Comparison of ENCODE assay signal across 3 cellular contexts in genomic region chr1:165234149-165234548, GRCh38.
TF ChIP-seq lines count a peak whose summit lies in the region.

No MANE protein-coding gene starts in this region.

TF ChIP-seq in liver, 16 proteins besides CTCF, POLR2A, EP300 and RAD21:
- TF ChIP-seq ATF3 (IDR thresholded peaks at IDR 0.05) (peak; percentile 44), EGR1 (IDR thresholded peaks at IDR 0.05; ENCODE audit: low read depth in 2 of 2) (no peak), HNF4G (IDR thresholded peaks at IDR 0.05) (peak; percentile 57), TAF1 (conservative IDR thresholded peaks at IDR 0.05) (no peak), ZBTB33 (IDR thresholded peaks at IDR 0.05) (peak; percentile 19), SP1 (IDR thresholded peaks at IDR 0.05) (peak; percentile 67), YY1 (IDR thresholded peaks at IDR 0.05) (peak; percentile 51), REST (IDR thresholded peaks at IDR 0.05) (peak; percentile 60), FOXA2 (IDR thresholded peaks at IDR 0.05) (peak; percentile 30), JUND (IDR thresholded peaks at IDR 0.05) (peak; percentile 61 to 70), FOXA1 (IDR thresholded peaks at IDR 0.05) (no peak), MAX (IDR thresholded peaks at IDR 0.05) (peak; percentile 41), HNF4A (conservative IDR thresholded peaks at IDR 0.05) (peak; percentile 82 to 86), RXRA (IDR thresholded peaks at IDR 0.05) (peak; percentile 73 to 83), NR2F2 (IDR thresholded peaks at IDR 0.05) (no peak), GABPA (IDR thresholded peaks at IDR 0.05 in 1 of 2, conservative IDR thresholded peaks at IDR 0.05 in 1 of 2) (no peak)

TF ChIP-seq in HepG2, 621 proteins besides CTCF, POLR2A, EP300 and RAD21:
- TF ChIP-seq FOXP4 (CRISPR knock-in tag; IDR thresholded peaks at IDR 0.05) (no peak), SMARCC2 (IDR thresholded peaks at IDR 0.05) (no peak), ZNF225 (CRISPR knock-in tag; IDR thresholded peaks at IDR 0.05) (no peak), ZNF720 (CRISPR knock-in tag; IDR thresholded peaks at IDR 0.05) (no peak), TCF7 (IDR thresholded peaks at IDR 0.05; ENCODE audit: low read depth) (no peak), CCDC6 (CRISPR knock-in tag; IDR thresholded peaks at IDR 0.05) (no peak), PAWR (CRISPR knock-in tag; IDR thresholded peaks at IDR 0.05; ENCODE audit: borderline replicate concordance) (no peak), ZSCAN20 (CRISPR knock-in tag; IDR thresholded peaks at IDR 0.05; ENCODE audit: borderline replicate concordance) (no peak), GZF1 (CRISPR knock-in tag; IDR thresholded peaks at IDR 0.05) (no peak), ATF4 (CRISPR knock-in tag; IDR thresholded peaks at IDR 0.05) (no peak)

TF ChIP-seq in H1, 55 proteins besides CTCF, POLR2A, EP300 and RAD21:
- TF ChIP-seq JUN (IDR thresholded peaks at IDR 0.05; ENCODE audit: low read depth, low read length) = no peak
- no peak for TF ChIP-seq SP1 (IDR thresholded peaks at IDR 0.05; ENCODE audit: low read depth, low read length)
- TF ChIP-seq SIRT6 (IDR thresholded peaks at IDR 0.05; ENCODE audit: low read length) = no peak
- TF ChIP-seq BRCA1 (IDR thresholded peaks at IDR 0.05; ENCODE audit: low read depth, low read length) = no peak
- no peak for TF ChIP-seq JUND (IDR thresholded peaks at IDR 0.05; ENCODE audit: low read length)
- TF ChIP-seq CHD7 (IDR thresholded peaks at IDR 0.05; ENCODE audit: insufficient replicate concordance, low read length) = no peak
- no peak for TF ChIP-seq ASH2L (IDR thresholded peaks at IDR 0.05; ENCODE audit: low read length)
- TF ChIP-seq YY1 (IDR thresholded peaks at IDR 0.05; ENCODE audit: low read depth, low read length) = no peak
- no peak for TF ChIP-seq EZH2 (IDR thresholded peaks at IDR 0.05; ENCODE audit: low read depth, low read length, severe bottlenecking)
- TF ChIP-seq ATF2 (IDR thresholded peaks at IDR 0.05; ENCODE audit: low read length) = no peak
